Comparison of ENCODE assay signal across 19 cellular contexts in genomic region chr10:84739641-84740040, GRCh38.
DNase-seq lines count a peak whose midpoint lies in the region; ATAC-seq, FAIRE-seq and TF ChIP-seq lines count a peak whose summit lies in the region.
"Had no signal": no experiment of that assay in that cellular context is flagged by ENCODE, and none has a peak within 500 bp of the region (broad histone marks: within the 10 kb centered on the region; RNA-seq: fewer than 3 reads in every experiment).

No MANE protein-coding gene starts in this region.

- no peak overlapping the region for H4K91ac ChIP-seq in H1 (replicated peaks; ENCODE audit: insufficient read length, low read length)

- H3K36me3 ChIP-seq in HCT116 (ENCODE audit: control insufficient read depth in 1 of 2, insufficient read depth in 2 of 2, low read length in 2 of 2) = no peaks in the 10 kb centered on the region
- H3K36me3 ChIP-seq in H1 (ENCODE audit: control insufficient read depth in 2 of 4, insufficient read depth in 4 of 4, low read length in 3 of 4) = no peaks in the 10 kb centered on the region
- no peaks in the 10 kb centered on the region for H3K36me3 ChIP-seq in mesendoderm (ENCODE audit: control insufficient read depth, insufficient read depth, low read length)

- TF ChIP-seq RAD21 in HCT116 (IDR thresholded peaks at IDR 0.05; ENCODE audit: low read depth) (0 out of 2 replicates have a peak, but pooled peaks have one; percentile 5), H1 (IDR thresholded peaks at IDR 0.05 in 1 of 2, conservative IDR thresholded peaks at IDR 0.05 in 1 of 2; ENCODE audit: low read depth in 2 of 2, low read length in 2 of 2) (peak; percentile 55 to 56)

- no peak overlapping the region for H2BK5ac ChIP-seq in H1 (ENCODE audit: low read depth, low read length)
- no peak overlapping the region for H2BK5ac ChIP-seq in mesendoderm (ENCODE audit: low read length)

- H3K18ac ChIP-seq in H1 (ENCODE audit: extremely low read depth, low read length) (no peak overlapping the region), mesendoderm (ENCODE audit: low read length) (no peak overlapping the region)

- H4K8ac ChIP-seq in H1 (ENCODE audit: extremely low read depth, insufficient read depth, low read length) (no peak overlapping the region), mesendoderm (ENCODE audit: low read depth, low read length) (no peak overlapping the region)

- no peaks in the 10 kb centered on the region for H3K27me3 ChIP-seq in HCT116 (ENCODE audit: insufficient read depth, low read length)
- no peaks in the 10 kb centered on the region for H3K27me3 ChIP-seq in H1 (replicated peaks in 1 of 4; ENCODE audit: control insufficient read depth in 3 of 4, extremely low read depth in 1 of 4, insufficient read depth in 3 of 4, low read length in 3 of 4)
- no peaks in the 10 kb centered on the region for H3K27me3 ChIP-seq in mesendoderm (ENCODE audit: insufficient read depth, low read length, poor library complexity)

- H4K5ac ChIP-seq in H1 (ENCODE audit: insufficient read length, low read depth, low read length) (no peak overlapping the region), mesendoderm (ENCODE audit: low read length) (no peak overlapping the region)

- H2AK5ac ChIP-seq in H1 (ENCODE audit: low read depth, low read length) (no peak overlapping the region), mesendoderm (ENCODE audit: low read length) (no peak overlapping the region)

- H2AFZ ChIP-seq in HCT116 (ENCODE audit: low read depth, low read length, poor library complexity, severe bottlenecking) = no peak overlapping the region
- H2AFZ ChIP-seq in H1 (ENCODE audit: low read length) = no peak overlapping the region
- H2AFZ ChIP-seq: GM23248 had no signal

- no peak overlapping the region for H3K14ac ChIP-seq in H1 (ENCODE audit: insufficient read length)

- no peak for FAIRE-seq in H1 (lab: Jason Lieb, UNC)

- ATAC-seq in HCT116 = no peak

- POLR2A ChIA-PET in HCT116 (lab: Charles Lee) (no interaction called here), H1 (lab: Charles Lee; ENCODE audit: partially characterized antibody) (no interaction called here)

- H3K79me2 ChIP-seq in HCT116 (ENCODE audit: insufficient read depth, low read length) = no peaks in the 10 kb centered on the region
- no peaks in the 10 kb centered on the region for H3K79me2 ChIP-seq in H1 (ENCODE audit: control insufficient read depth in 1 of 2, insufficient read depth in 2 of 2, low read length in 2 of 2)
- H3K79me2 ChIP-seq in mesendoderm (ENCODE audit: control insufficient read depth, insufficient read depth, low read length) = no peaks in the 10 kb centered on the region

- H3K23ac ChIP-seq in H1 (ENCODE audit: insufficient read length) (no peak overlapping the region), mesendoderm (ENCODE audit: low read length) (no peak overlapping the region)

- RAD21 ChIA-PET in HCT116 (lab: Charles Lee; ENCODE audit: low non-redundant PET in 1 of 2, low total read pairs in 2 of 2, uncharacterized antibody in 2 of 2, unreplicated experiment in 2 of 2) = interaction anchor here in 1 of 2 experiments (1.2 kb wide), 1 partner anchor 126 kb away, joined by 4 read pairs; no protein-coding TSS in a partner anchor

- H3K56ac ChIP-seq in H1 (replicated peaks; ENCODE audit: insufficient read length, low read depth, low read length) = no peak overlapping the region
- no peak overlapping the region for H3K56ac ChIP-seq in mesendoderm (ENCODE audit: low read length)

- TF ChIP-seq POLR2A in HCT116 (IDR thresholded peaks at IDR 0.05; ENCODE audit: borderline replicate concordance, extremely low read depth, insufficient read depth, insufficient read length) (no peak), H1 (IDR thresholded peaks at IDR 0.05; ENCODE audit: control extremely low read depth in 1 of 2, low read depth in 2 of 2, low read length in 2 of 2) (no peak)

- WGBS in H1 (ENCODE audit: extremely low coverage in 1 of 2, insufficient coverage in 1 of 2, insufficient read length in 1 of 2, insufficient replicate concordance in 2 of 2, low coverage in 1 of 2, low lambda C conversion rate in 2 of 2, missing lambda C conversion rate in 1 of 2), 2 experiments = 92% methylated on average over 1 of the region's 1 CpG; no CpG with 5 or more reads in 1 of the 2 experiments
- WGBS in mesendoderm (ENCODE audit: extremely low coverage, insufficient coverage, low lambda C conversion rate) = no CpG with 5 or more reads among the region's 1 CpG

- CTCF ChIA-PET in HCT116 (lab: Charles Lee) = interaction anchor here (0.9 kb wide), 1 partner anchor 197 kb away, joined by 3 read pairs; no protein-coding TSS in a partner anchor
- CTCF ChIA-PET in H1 (lab: Charles Lee; ENCODE audit: partially characterized antibody) = interaction anchor here (0.7 to 3.3 kb wide), 10 partner anchors 12 to 203 kb away, joined by 3 to 14 read pairs (median 4); no protein-coding TSS in a partner anchor

- H3K9me3 ChIP-seq in HCT116 (ENCODE audit: control insufficient read depth in 1 of 2, insufficient read depth in 1 of 2, low read depth in 1 of 2, low read length in 2 of 2) = no peaks in the 10 kb centered on the region
- H3K9me3 ChIP-seq in H1 (ENCODE audit: insufficient read depth in 2 of 2, low read depth in 1 of 2, low read length in 1 of 2) = no peaks in the 10 kb centered on the region

- H3K4ac ChIP-seq in H1 (replicated peaks; ENCODE audit: insufficient read length, low read depth, low read length) (no peak overlapping the region), mesendoderm (ENCODE audit: low read depth, low read length) (no peak overlapping the region)

- H2BK15ac ChIP-seq in H1 (ENCODE audit: low read length) (no peak overlapping the region), mesendoderm (replicated peaks; ENCODE audit: low read depth) (no peak overlapping the region)

- intact Hi-C loops in HCT116 (cut with micrococcal nuclease) = loop anchor here (10.0 kb wide), 1 partner anchor 365 kb away; no protein-coding TSS in a partner anchor

- no peak overlapping the region for H2BK20ac ChIP-seq in H1 (ENCODE audit: low read length)

- DNase-seq in HCT116 (ENCODE audit: low read depth, low spot score) = no peak
- DNase-seq in OCI-M1 (lab: John Stamatoyannopoulos, UW) = peak; percentile 12
- DNase-seq in H1 (ENCODE audit: low read depth in 1 of 2, low spot score in 2 of 2) = no peak
- DNase-seq in mesendoderm = peak; percentile 16
- DNase-seq in Kasumi-1 (lab: John Stamatoyannopoulos, UW) = no peak
- no peak for DNase-seq in central memory CD4-positive, alpha-beta T cell
- DNase-seq in GM19238 (ENCODE audit: insufficient read length, low spot score) = no peak
- DNase-seq in HUDEP-2 (lab: John Stamatoyannopoulos, UW; ENCODE audit: unreplicated experiment in 76 of 76) = no peak
- DNase-seq: CD4-positive, CD25-positive, alpha-beta regulatory T cell; DMS79; GM23248; NCI-H1694 treated with DMSO at 0.1 percent for 48 hours; NCI-H2081 treated with DMSO at 0.1 percent for 48 hours; NCI-H226; NCI-H510A treated with DMSO at 0.1 percent for 48 hours; NCI-H774; RPMI8226; SHP77 treated with DMSO at 0.1 percent for 48 hours had no signal

- H2BK12ac ChIP-seq in H1 (ENCODE audit: low read depth, low read length) = no peak overlapping the region

- TF ChIP-seq CTCF in HCT116 (IDR thresholded peaks at IDR 0.05 in 2 of 3, conservative IDR thresholded peaks at IDR 0.05 in 1 of 3; ENCODE audit: borderline replicate concordance in 1 of 3, insufficient read depth in 1 of 3, low read depth in 2 of 3, low read length in 2 of 3) (no peak), H1 (IDR thresholded peaks at IDR 0.05; ENCODE audit: control extremely low read depth in 1 of 3, insufficient read depth in 1 of 3, low read depth in 1 of 3, low read length in 3 of 3) (peak in 2 of 3 experiments; percentile 20 to 21; a peak in 2 of 4 replicates)

- no peaks in the 10 kb centered on the region for H3K79me1 ChIP-seq in H1 (ENCODE audit: low read depth, low read length)
- H3K79me1 ChIP-seq in mesendoderm (ENCODE audit: low read length) = no peaks in the 10 kb centered on the region

- BruUV-seq in HCT116 (replicated peaks; lab: Mats Ljungman, UMichigan) = no TSS peak

- H3K9me2 ChIP-seq in HCT116 (ENCODE audit: insufficient read depth) = no peaks in the 10 kb centered on the region

- H3K4me1 ChIP-seq in HCT116 (ENCODE audit: control insufficient read depth in 1 of 2, insufficient read depth in 2 of 2, low read length in 2 of 2) = no peaks in the 10 kb centered on the region
- no peaks in the 10 kb centered on the region for H3K4me1 ChIP-seq in H1 (replicated peaks in 1 of 4; ENCODE audit: control insufficient read depth in 3 of 4, insufficient read depth in 4 of 4, low read length in 3 of 4)
- no peaks in the 10 kb centered on the region for H3K4me1 ChIP-seq in mesendoderm (ENCODE audit: control insufficient read depth, low read depth, low read length)

- H3K4me3 ChIP-seq in HCT116 (replicated peaks in 1 of 2; ENCODE audit: low read depth in 1 of 2, low read length in 2 of 2) (no peak overlapping the region), H1 (ENCODE audit: extremely low read depth in 1 of 4, insufficient read depth in 2 of 4, low read depth in 3 of 4, low read length in 4 of 4) (no peak overlapping the region), mesendoderm (ENCODE audit: low read length) (no peak overlapping the region)
- H3K4me3 ChIP-seq: GM23248, SK-N-MC had no signal

- H3K9ac ChIP-seq in HCT116 (ENCODE audit: low read length) (no peak overlapping the region), H1 (replicated peaks in 1 of 4; ENCODE audit: extremely low read depth in 1 of 4, low read depth in 3 of 4, low read length in 3 of 4) (no peak overlapping the region), mesendoderm (ENCODE audit: low read length) (no peak overlapping the region)
- H3K9ac ChIP-seq: GM23248 had no signal

- H3K27ac ChIP-seq in HCT116 (ENCODE audit: low read depth, low read length) = no peak overlapping the region
- H3K27ac ChIP-seq in H1 (ENCODE audit: low read depth, low read length) = no peak overlapping the region
- H3K27ac ChIP-seq in mesendoderm (ENCODE audit: low read depth, low read length) = no peak overlapping the region
- H3K27ac ChIP-seq: GM23248, SK-N-MC had no signal

- H3K4me2 ChIP-seq in HCT116 (ENCODE audit: low read length) (no peak overlapping the region), H1 (ENCODE audit: insufficient read depth in 1 of 2, low read depth in 2 of 2, low read length in 2 of 2) (no peak overlapping the region), mesendoderm (ENCODE audit: low read length) (no peak overlapping the region)

- no peak for TF ChIP-seq EP300 in H1 (IDR thresholded peaks at IDR 0.05; ENCODE audit: borderline replicate concordance in 1 of 2, low read depth in 2 of 2, low read length in 2 of 2)

- no peaks in the 10 kb centered on the region for H4K20me1 ChIP-seq in HCT116 (ENCODE audit: insufficient read depth)
- H4K20me1 ChIP-seq in H1 (replicated peaks in 1 of 2; ENCODE audit: control insufficient read depth in 1 of 2, insufficient read depth in 2 of 2, low read length in 2 of 2) = no peaks in the 10 kb centered on the region

- no peaks in the 10 kb centered on the region for H3K23me2 ChIP-seq in H1 (ENCODE audit: low read depth, low read length)

- H2BK120ac ChIP-seq in H1 (replicated peaks; ENCODE audit: low read depth, low read length) (no peak overlapping the region), mesendoderm (ENCODE audit: low read depth, low read length) (no peak overlapping the region)

TF ChIP-seq in HCT116, 20 proteins besides CTCF, POLR2A, EP300 and RAD21 (continues in another document):
- no peak for TF ChIP-seq SRF (IDR thresholded peaks at IDR 0.05; ENCODE audit: low read depth)

TF ChIP-seq in H1, 55 proteins besides CTCF, POLR2A, EP300 and RAD21 (continues in another document):
- no peak for TF ChIP-seq RBBP5 (IDR thresholded peaks at IDR 0.05; ENCODE audit: borderline replicate concordance, low read depth, low read length)

Comparison
In these comparisons a context has a peak if more than half of its experiments do, and no peak if none do; other contexts are left out.
1. DNase-seq: peak in OCI-M1 (single experiment) and mesendoderm (single experiment); none in HCT116 (single experiment), H1 (0 of 2), Kasumi-1 (0 of 2), central memory CD4-positive, alpha-beta T cell (single experiment), GM19238 (single experiment) and HUDEP-2 (0 of 76).
2. CTCF ChIP-seq: peak in H1 (2 of 3); none in HCT116 (0 of 3).
3. Of the 16 proteins assayed by ChIP-seq in both H1 and HCT116: peak only in H1: CTCF; only in HCT116: none; in both: RAD21; in neither: 14.